In the genomic region with DNA sequence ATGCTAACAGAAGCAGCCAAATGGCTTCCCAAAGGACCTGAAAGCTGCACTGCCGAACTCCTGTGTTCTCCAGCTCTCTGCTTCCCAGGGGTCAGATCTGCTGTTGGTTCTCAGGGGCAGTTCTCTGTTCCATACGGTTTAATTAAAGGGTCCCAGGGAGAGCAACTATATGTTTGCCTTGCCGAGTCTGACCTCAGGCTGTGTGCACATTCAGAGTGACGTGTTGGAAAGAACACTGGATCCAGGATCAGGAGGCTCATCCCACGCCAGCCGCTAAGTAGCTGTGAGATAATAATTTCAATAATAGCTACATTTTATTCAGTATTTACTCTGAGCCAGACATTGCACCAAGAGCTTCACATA, we compare ENCODE assay signal across 10 cellular contexts. TPM values are rescaled to one million over a fixed set of nuclear protein-coding genes. Genes with fewer than 3 reads are reported as not detected.
DNase-seq lines count a peak whose midpoint lies in the region; ATAC-seq and TF ChIP-seq lines count a peak whose summit lies in the region.
"Had no signal": no experiment of that assay in that cellular context is flagged by ENCODE, and none has a peak within 500 bp of the region (broad histone marks: within the 10 kb centered on the region; RNA-seq: fewer than 3 reads in every experiment).

No MANE protein-coding gene starts in this region.

- H3K36me3 ChIP-seq in stomach smooth muscle (ENCODE audit: control insufficient read depth in 2 of 2, insufficient read depth in 2 of 2, low read length in 2 of 2) (no peaks in the 10 kb centered on the region), thyroid gland (no peaks in the 10 kb centered on the region)
- H3K36me3 ChIP-seq: ovary had no signal

- H3K4me3 ChIP-seq in right cardiac atrium (ENCODE audit: low read length) (no peak overlapping the region), stomach smooth muscle (ENCODE audit: low read length in 2 of 2) (peak overlapping the region in 1 of 2 donors; percentile 47), thyroid gland (replicated peaks in 1 of 3) (no peak overlapping the region)
- H3K4me3 ChIP-seq: ovary had no signal

- H3K9me3 ChIP-seq in right cardiac atrium (ENCODE audit: control insufficient read depth, low read length) (no peaks in the 10 kb centered on the region), stomach smooth muscle (ENCODE audit: control insufficient read depth in 2 of 2, low read length in 2 of 2) (no peaks in the 10 kb centered on the region), thyroid gland (no peaks in the 10 kb centered on the region)
- H3K9me3 ChIP-seq: ovary had no signal

- peak; percentile 2 to 41 for ATAC-seq in right cardiac atrium

- H3K4me1 ChIP-seq in right cardiac atrium (ENCODE audit: control insufficient read depth, insufficient read depth, low read length), result peaks cover 3% of the 10 kb centered on the region
- peaks cover 30% of the 10 kb centered on the region for H3K4me1 ChIP-seq in stomach smooth muscle (ENCODE audit: control insufficient read depth, insufficient read depth, low read length)
- peaks cover 0 to 6% of the 10 kb centered on the region in 2 donors for H3K4me1 ChIP-seq in thyroid gland

- TF ChIP-seq CTCF in thyroid gland (IDR thresholded peaks at IDR 0.05), result no peak

- TF ChIP-seq POLR2A in thyroid gland (IDR thresholded peaks at IDR 0.05), result no peak

- H3K27me3 ChIP-seq in right cardiac atrium (ENCODE audit: control insufficient read depth, insufficient read depth) (no peaks in the 10 kb centered on the region), stomach smooth muscle (ENCODE audit: control insufficient read depth in 1 of 2, insufficient read depth in 2 of 2, low read length in 2 of 2) (no peaks in the 10 kb centered on the region), thyroid gland (no peaks in the 10 kb centered on the region)
- H3K27me3 ChIP-seq: ovary had no signal

- intact Hi-C loops in right cardiac atrium (cut with DNase I), result loop anchor here (2.0 to 10.0 kb wide), 6 partner anchors 81 to 761 kb away; no protein-coding TSS in a partner anchor
- intact Hi-C loops in thyroid gland (cut with DNase I), result loop anchor here (10.0 kb wide), 2 partner anchors 81 to 781 kb away; a partner anchor contains a TSS

- H3K9ac ChIP-seq in stomach smooth muscle (ENCODE audit: low read length in 2 of 2), result peak overlapping the region in 1 of 2 donors; percentile 58

- peak; percentile 33 for DNase-seq in NCI-H146 (lab: John Stamatoyannopoulos, UW)
- no peak for DNase-seq in NCI-H146 treated with DMSO at 0.1 percent for 48 hours (lab: John Stamatoyannopoulos, UW; ENCODE audit: unreplicated experiment)
- DNase-seq in amniotic epithelial cell (ENCODE audit: low read depth), result peak; percentile 53
- no peak for DNase-seq in right cardiac atrium
- no peak for DNase-seq in HUDEP-2 (lab: John Stamatoyannopoulos, UW; ENCODE audit: unreplicated experiment in 76 of 76)
- no peak for DNase-seq in dermis blood vessel endothelial cell
- no peak for DNase-seq in thyroid gland

- H3K27ac ChIP-seq in right cardiac atrium (ENCODE audit: low read length) (peak overlapping the region; percentile 69), stomach smooth muscle (ENCODE audit: low read length) (peak overlapping the region; percentile 31), thyroid gland (no peak overlapping the region)
- H3K27ac ChIP-seq: 22Rv1, ovary had no signal

- 21% methylated on average over 6 of the region's 6 CpGs for WGBS in right cardiac atrium
- WGBS in thyroid gland, 2 donors, result 56 to 57% methylated on average over 6 of the region's 6 CpGs

RNA-seq across cellular contexts. Expression of a gene that starts 23.4 kb away (rescaled TPM):
- total RNA-seq in right cardiac atrium (100 to 1,000 TPM in 3 of 4 donors, 10 to 100 TPM in 1; 99.4 to 117 (median 104) TPM), dermis blood vessel endothelial cell (11.6 and 15.7 TPM in 2 replicates), thyroid gland (100 to 1,000 TPM in 3 of 4 donors, 10 to 100 TPM in 1; 42.4 to 181 (median 122) TPM)
- 121 TPM for polyA plus RNA-seq in right cardiac atrium

RNA-seq across cellular contexts. Expression of a gene that starts 41.5 kb away (rescaled TPM):
- 1 to 10 TPM; 3.2 to 4.9 (median 4.3) TPM for total RNA-seq in right cardiac atrium
- 2.3 TPM for polyA plus RNA-seq in right cardiac atrium
- 8.5 and 10.6 TPM in 2 replicates for total RNA-seq in dermis blood vessel endothelial cell
- total RNA-seq in thyroid gland, result 1 to 10 TPM; 2.9 to 5.5 (median 4.9) TPM

Comparison
In these comparisons a context has a peak if more than half of its experiments do, and no peak if none do; other contexts are left out.
1. DNase-seq: peak in NCI-H146 (single experiment) and amniotic epithelial cell (single experiment); none in NCI-H146 treated with DMSO at 0.1 percent for 48 hours (single experiment), right cardiac atrium (0 of 3), HUDEP-2 (0 of 76), dermis blood vessel endothelial cell (single experiment) and thyroid gland (0 of 2).
2. H3K27ac ChIP-seq: peak in right cardiac atrium (single experiment) and stomach smooth muscle (single experiment); none in thyroid gland (0 of 3).